Comparison of ENCODE assay signal across 8 cellular contexts in the genomic region with DNA sequence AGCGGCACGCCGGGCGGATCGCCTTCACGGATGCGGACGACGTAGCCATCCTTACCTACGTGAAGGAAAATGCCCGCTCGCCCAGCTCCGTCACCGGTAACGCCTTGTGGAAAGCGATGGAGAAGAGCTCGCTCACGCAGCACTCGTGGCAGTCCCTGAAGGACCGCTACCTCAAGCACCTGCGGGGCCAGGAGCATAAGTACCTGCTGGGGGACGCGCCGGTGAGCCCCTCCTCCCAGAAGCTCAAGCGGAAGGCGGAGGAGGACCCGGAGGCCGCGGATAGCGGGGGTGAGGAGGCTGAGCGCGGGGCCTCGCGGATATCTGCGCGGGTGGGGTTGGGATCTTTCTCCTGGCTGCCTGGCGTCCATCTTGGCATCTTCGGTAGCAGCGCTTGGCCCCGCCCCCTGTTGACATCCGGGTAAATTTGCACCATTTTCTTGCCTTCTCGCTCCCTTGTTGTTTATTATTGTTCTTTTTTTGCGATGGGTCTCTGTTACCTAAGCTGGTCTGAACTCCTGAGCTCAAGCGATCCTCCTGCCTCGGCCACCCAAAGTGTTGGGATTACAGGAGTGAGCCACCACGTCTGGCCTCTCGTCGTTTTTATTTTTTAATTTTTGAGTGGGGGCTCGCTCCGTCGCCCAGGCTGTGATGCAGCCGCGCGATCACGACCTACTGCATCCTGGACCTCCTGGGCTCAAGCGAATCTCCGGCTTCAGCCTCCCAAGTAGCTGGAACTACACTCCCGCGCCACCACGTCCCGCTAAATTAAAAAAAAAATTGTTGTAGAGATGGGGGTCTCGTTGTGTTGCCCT. TPM values are rescaled to one million over a fixed set of nuclear protein-coding genes. Genes with fewer than 3 reads are reported as not detected.
DNase-seq lines count a peak whose midpoint lies in the region; ATAC-seq lines count a peak whose summit lies in the region.

No MANE protein-coding gene starts in this region.

- DNase-seq in Daoy (ENCODE audit: low read depth) (peak; percentile 74), SHP77 (lab: John Stamatoyannopoulos, UW) (peak; percentile 64 to 73), foreskin melanocyte (peak; percentile 68), neuronal stem cell (ENCODE audit: low spot score) (peak; percentile 78)
- DNase-seq in activated gamma-delta T cell treated with anti-CD3 and anti-CD28 coated beads, Interleukin-2, amount 50 U/mL, for 16 hours (ENCODE audit: low read depth) = peak; percentile 79

- no peak overlapping the region for H3K4ac ChIP-seq in neuronal stem cell (ENCODE audit: low read length)

- peaks cover 9% of the 10 kb centered on the region for H3K79me1 ChIP-seq in neuronal stem cell (ENCODE audit: low read depth, low read length)

- H2BK15ac ChIP-seq in neuronal stem cell (ENCODE audit: low read length) = peak overlapping the region; percentile 95

- no peak overlapping the region for H4K8ac ChIP-seq in neuronal stem cell (ENCODE audit: low read depth, low read length)

- peak; percentile 27 for ATAC-seq in GM21786 (IDR thresholded peaks at IDR 0.05; ENCODE audit: unreplicated experiment)

- peak overlapping the region; percentile 83 for H2AK5ac ChIP-seq in neuronal stem cell (ENCODE audit: low read depth, low read length)

- peak overlapping the region; percentile 97 for H2BK5ac ChIP-seq in neuronal stem cell (ENCODE audit: low read length)

- H4K91ac ChIP-seq in neuronal stem cell (ENCODE audit: low read depth, low read length, poor library complexity) = no peak overlapping the region

- peak overlapping the region; percentile 93 for H3K4me2 ChIP-seq in neuronal stem cell (ENCODE audit: insufficient read depth, low read length, poor library complexity, severe bottlenecking)

- H3K9ac ChIP-seq in neuronal stem cell (ENCODE audit: low read depth, low read length, poor library complexity) (peak overlapping the region; percentile 98), subcutaneous abdominal adipose tissue (ENCODE audit: low read length in 5 of 5) (peak overlapping the region; percentile 81 to 99 (median 96))

- peak overlapping the region; percentile 86 for H2AFZ ChIP-seq in neuronal stem cell (ENCODE audit: low read length)

- peak overlapping the region; percentile 91 for H3K14ac ChIP-seq in neuronal stem cell (ENCODE audit: low read length)

- H2BK120ac ChIP-seq in neuronal stem cell (ENCODE audit: low read depth, low read length) = peak overlapping the region; percentile 57

- peak overlapping the region; percentile 98 for H3K18ac ChIP-seq in neuronal stem cell (ENCODE audit: low read length)

- peak overlapping the region; percentile 26 for H3K23ac ChIP-seq in neuronal stem cell (ENCODE audit: low read depth, low read length, poor library complexity)

- H3K4me1 ChIP-seq in neuronal stem cell (ENCODE audit: control insufficient read depth in 2 of 2, insufficient read depth in 1 of 2, low read depth in 1 of 2, low read length in 2 of 2) (peaks cover 5 to 6% of the 10 kb centered on the region in 2 donors), subcutaneous abdominal adipose tissue (ENCODE audit: control insufficient read depth in 5 of 5, insufficient read depth in 5 of 5, low read length in 5 of 5) (peaks cover 9 to 74% (median 70%) of the 10 kb centered on the region in 5 donors)

- WGBS in neuronal stem cell (ENCODE audit: extremely low coverage in 2 of 2, insufficient read length in 2 of 2, insufficient replicate concordance in 1 of 2), 2 donors = no CpG with 5 or more reads among the region's 62 CpGs

- H3K9me3 ChIP-seq in KOPT-K1 (ENCODE audit: insufficient read depth, low read length, poor library complexity, severe bottlenecking) = no peaks in the 10 kb centered on the region
- H3K9me3 ChIP-seq in neuronal stem cell (replicated peaks in 1 of 2; ENCODE audit: control insufficient read depth in 2 of 2, insufficient read depth in 1 of 2, low read depth in 1 of 2, low read length in 2 of 2) = no peaks in the 10 kb centered on the region
- no peaks in the 10 kb centered on the region for H3K9me3 ChIP-seq in subcutaneous abdominal adipose tissue (ENCODE audit: control insufficient read depth in 5 of 5, low read length in 5 of 5)

- H3K27me3 ChIP-seq in neuronal stem cell (ENCODE audit: control insufficient read depth in 3 of 3, insufficient read depth in 3 of 3, low read depth in 1 of 3, low read length in 3 of 3) = no peaks in the 10 kb centered on the region
- H3K27me3 ChIP-seq in subcutaneous abdominal adipose tissue (ENCODE audit: control insufficient read depth in 5 of 5, insufficient read depth in 4 of 5, low read length in 5 of 5) = no peaks in the 10 kb centered on the region

- peak overlapping the region; percentile 26 for H2BK12ac ChIP-seq in neuronal stem cell (ENCODE audit: low read length)

- peak overlapping the region; percentile 91 to 100 for H3K4me3 ChIP-seq in neuronal stem cell (ENCODE audit: low read length in 2 of 2)
- peak overlapping the region; percentile 94 to 100 (median 96) for H3K4me3 ChIP-seq in subcutaneous abdominal adipose tissue (ENCODE audit: low read depth in 1 of 5, low read length in 5 of 5)

- H3K27ac ChIP-seq in KOPT-K1 (ENCODE audit: low read depth, low read length, poor library complexity, severe bottlenecking) (peak overlapping the region; percentile 89), neuronal stem cell (replicated peaks; ENCODE audit: low read length) (peak overlapping the region; percentile 86), subcutaneous abdominal adipose tissue (ENCODE audit: low read depth, low read length) (peak overlapping the region; percentile 88)

- H3K36me3 ChIP-seq in KOPT-K1 (ENCODE audit: insufficient read depth, low read length) (peaks cover 45% of the 10 kb centered on the region), neuronal stem cell (replicated peaks in 1 of 2; ENCODE audit: control insufficient read depth in 2 of 2, insufficient read depth in 2 of 2, low read length in 2 of 2) (peaks cover 0 to 52% of the 10 kb centered on the region in 2 donors), subcutaneous abdominal adipose tissue (ENCODE audit: control insufficient read depth in 5 of 5, insufficient read depth in 5 of 5, low read length in 5 of 5) (peaks cover 8 to 9% (median 9%) of the 10 kb centered on the region in 5 donors)

RNA-seq across cellular contexts. Expression of a gene that starts 0.9 kb away (rescaled TPM):
- total RNA-seq in Daoy (2014; rRNA removed; shearing (Covaris generic)) = 60.2 and 70.8 TPM in 2 replicates
- 36.5 TPM for polyA plus RNA-seq in neuronal stem cell (2013, experiment 1 of 2)
- polyA plus RNA-seq in neuronal stem cell (2013, experiment 2 of 2) = 37.5 TPM

RNA-seq across cellular contexts. Expression of a gene that starts 1.0 kb away (rescaled TPM):
- total RNA-seq in Daoy (2014; rRNA removed; shearing (Covaris generic)) = 198 and 234 TPM in 2 replicates
- 102 TPM for polyA plus RNA-seq in neuronal stem cell (2013, experiment 1 of 2)
- 102 TPM for polyA plus RNA-seq in neuronal stem cell (2013, experiment 2 of 2)

RNA-seq across cellular contexts. Expression of a gene that starts 25.4 kb away (rescaled TPM):
- total RNA-seq in Daoy (2014; rRNA removed; shearing (Covaris generic)) = 65.3 and 72.7 TPM in 2 replicates
- polyA plus RNA-seq in neuronal stem cell (2013, experiment 1 of 2) = 29.4 TPM
- 28.3 TPM for polyA plus RNA-seq in neuronal stem cell (2013, experiment 2 of 2)

RNA-seq across cellular contexts. Expression of a gene that starts 28.3 kb away (rescaled TPM):
- not detected in 2 replicates for total RNA-seq in Daoy (2014; rRNA removed; shearing (Covaris generic))
- polyA plus RNA-seq in neuronal stem cell (2013, experiment 1 of 2) = not detected
- polyA plus RNA-seq in neuronal stem cell (2013, experiment 2 of 2) = not detected

RNA-seq across cellular contexts. Expression of a gene that starts 52.8 kb away (rescaled TPM):
- total RNA-seq in Daoy (2014; rRNA removed; shearing (Covaris generic)) = not detected in 2 replicates
- not detected for polyA plus RNA-seq in neuronal stem cell (2013, experiment 1 of 2)
- not detected for polyA plus RNA-seq in neuronal stem cell (2013, experiment 2 of 2)

Comparison
In these comparisons a context has a peak if more than half of its experiments do, and no peak if none do; other contexts are left out.
1. Peak in every context shown above with its lines: DNase-seq, ATAC-seq, H3K4me3 ChIP-seq and H3K27ac ChIP-seq.